2 cellular contexts compared by ENCODE assay signal in the genomic region with DNA sequence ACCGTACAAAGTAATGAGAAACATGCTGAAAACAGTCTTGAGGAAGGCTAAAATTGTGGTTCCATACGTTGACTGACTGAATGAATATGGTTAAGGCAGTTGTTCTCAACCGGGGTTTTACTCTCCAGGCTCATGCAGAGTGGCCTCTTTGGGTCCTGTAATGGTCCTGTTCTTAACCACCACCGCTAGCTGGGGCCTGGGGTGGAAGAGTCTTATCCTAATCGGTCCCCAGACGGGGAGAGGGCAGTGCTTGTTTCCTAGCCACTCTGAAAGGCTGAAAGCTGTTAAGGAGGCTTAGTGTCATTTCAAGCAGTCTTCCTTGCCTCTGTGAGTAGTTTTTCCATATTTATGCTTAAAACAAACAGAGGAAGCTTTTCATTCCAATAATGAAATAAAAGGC.
TF ChIP-seq lines count a peak whose summit lies in the region.

No MANE protein-coding gene starts in this region.

TF ChIP-seq in WTC11, 78 proteins besides CTCF, POLR2A, EP300 and RAD21:
- TF ChIP-seq, protein P1, sequence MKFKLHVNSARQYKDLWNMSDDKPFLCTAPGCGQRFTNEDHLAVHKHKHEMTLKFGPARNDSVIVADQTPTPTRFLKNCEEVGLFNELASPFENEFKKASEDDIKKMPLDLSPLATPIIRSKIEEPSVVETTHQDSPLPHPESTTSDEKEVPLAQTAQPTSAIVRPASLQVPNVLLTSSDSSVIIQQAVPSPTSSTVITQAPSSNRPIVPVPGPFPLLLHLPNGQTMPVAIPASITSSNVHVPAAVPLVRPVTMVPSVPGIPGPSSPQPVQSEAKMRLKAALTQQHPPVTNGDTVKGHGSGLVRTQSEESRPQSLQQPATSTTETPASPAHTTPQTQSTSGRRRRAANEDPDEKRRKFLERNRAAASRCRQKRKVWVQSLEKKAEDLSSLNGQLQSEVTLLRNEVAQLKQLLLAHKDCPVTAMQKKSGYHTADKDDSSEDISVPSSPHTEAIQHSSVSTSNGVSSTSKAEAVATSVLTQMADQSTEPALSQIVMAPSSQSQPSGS (CRISPR knock-in tag; IDR thresholded peaks at IDR 0.05; ENCODE audit: borderline replicate concordance, low read depth): no peak
- TF ChIP-seq, protein P2, sequence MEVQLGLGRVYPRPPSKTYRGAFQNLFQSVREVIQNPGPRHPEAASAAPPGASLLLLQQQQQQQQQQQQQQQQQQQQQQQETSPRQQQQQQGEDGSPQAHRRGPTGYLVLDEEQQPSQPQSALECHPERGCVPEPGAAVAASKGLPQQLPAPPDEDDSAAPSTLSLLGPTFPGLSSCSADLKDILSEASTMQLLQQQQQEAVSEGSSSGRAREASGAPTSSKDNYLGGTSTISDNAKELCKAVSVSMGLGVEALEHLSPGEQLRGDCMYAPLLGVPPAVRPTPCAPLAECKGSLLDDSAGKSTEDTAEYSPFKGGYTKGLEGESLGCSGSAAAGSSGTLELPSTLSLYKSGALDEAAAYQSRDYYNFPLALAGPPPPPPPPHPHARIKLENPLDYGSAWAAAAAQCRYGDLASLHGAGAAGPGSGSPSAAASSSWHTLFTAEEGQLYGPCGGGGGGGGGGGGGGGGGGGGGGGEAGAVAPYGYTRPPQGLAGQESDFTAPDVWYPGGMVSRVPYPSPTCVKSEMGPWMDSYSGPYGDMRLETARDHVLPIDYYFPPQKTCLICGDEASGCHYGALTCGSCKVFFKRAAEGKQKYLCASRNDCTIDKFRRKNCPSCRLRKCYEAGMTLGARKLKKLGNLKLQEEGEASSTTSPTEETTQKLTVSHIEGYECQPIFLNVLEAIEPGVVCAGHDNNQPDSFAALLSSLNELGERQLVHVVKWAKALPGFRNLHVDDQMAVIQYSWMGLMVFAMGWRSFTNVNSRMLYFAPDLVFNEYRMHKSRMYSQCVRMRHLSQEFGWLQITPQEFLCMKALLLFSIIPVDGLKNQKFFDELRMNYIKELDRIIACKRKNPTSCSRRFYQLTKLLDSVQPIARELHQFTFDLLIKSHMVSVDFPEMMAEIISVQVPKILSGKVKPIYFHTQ (CRISPR knock-in tag; IDR thresholded peaks at IDR 0.05): no peak
- TF ChIP-seq ZNF263 (CRISPR knock-in tag; IDR thresholded peaks at IDR 0.05; ENCODE audit: low read depth): no peak
- TF ChIP-seq, protein P3, sequence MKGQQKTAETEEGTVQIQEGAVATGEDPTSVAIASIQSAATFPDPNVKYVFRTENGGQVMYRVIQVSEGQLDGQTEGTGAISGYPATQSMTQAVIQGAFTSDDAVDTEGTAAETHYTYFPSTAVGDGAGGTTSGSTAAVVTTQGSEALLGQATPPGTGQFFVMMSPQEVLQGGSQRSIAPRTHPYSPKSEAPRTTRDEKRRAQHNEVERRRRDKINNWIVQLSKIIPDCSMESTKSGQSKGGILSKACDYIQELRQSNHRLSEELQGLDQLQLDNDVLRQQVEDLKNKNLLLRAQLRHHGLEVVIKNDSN (CRISPR knock-in tag; IDR thresholded peaks at IDR 0.05): no peak
- TF ChIP-seq OVOL2 (CRISPR knock-in tag; IDR thresholded peaks at IDR 0.05; ENCODE audit: borderline replicate concordance): no peak
- TF ChIP-seq, protein P4, sequence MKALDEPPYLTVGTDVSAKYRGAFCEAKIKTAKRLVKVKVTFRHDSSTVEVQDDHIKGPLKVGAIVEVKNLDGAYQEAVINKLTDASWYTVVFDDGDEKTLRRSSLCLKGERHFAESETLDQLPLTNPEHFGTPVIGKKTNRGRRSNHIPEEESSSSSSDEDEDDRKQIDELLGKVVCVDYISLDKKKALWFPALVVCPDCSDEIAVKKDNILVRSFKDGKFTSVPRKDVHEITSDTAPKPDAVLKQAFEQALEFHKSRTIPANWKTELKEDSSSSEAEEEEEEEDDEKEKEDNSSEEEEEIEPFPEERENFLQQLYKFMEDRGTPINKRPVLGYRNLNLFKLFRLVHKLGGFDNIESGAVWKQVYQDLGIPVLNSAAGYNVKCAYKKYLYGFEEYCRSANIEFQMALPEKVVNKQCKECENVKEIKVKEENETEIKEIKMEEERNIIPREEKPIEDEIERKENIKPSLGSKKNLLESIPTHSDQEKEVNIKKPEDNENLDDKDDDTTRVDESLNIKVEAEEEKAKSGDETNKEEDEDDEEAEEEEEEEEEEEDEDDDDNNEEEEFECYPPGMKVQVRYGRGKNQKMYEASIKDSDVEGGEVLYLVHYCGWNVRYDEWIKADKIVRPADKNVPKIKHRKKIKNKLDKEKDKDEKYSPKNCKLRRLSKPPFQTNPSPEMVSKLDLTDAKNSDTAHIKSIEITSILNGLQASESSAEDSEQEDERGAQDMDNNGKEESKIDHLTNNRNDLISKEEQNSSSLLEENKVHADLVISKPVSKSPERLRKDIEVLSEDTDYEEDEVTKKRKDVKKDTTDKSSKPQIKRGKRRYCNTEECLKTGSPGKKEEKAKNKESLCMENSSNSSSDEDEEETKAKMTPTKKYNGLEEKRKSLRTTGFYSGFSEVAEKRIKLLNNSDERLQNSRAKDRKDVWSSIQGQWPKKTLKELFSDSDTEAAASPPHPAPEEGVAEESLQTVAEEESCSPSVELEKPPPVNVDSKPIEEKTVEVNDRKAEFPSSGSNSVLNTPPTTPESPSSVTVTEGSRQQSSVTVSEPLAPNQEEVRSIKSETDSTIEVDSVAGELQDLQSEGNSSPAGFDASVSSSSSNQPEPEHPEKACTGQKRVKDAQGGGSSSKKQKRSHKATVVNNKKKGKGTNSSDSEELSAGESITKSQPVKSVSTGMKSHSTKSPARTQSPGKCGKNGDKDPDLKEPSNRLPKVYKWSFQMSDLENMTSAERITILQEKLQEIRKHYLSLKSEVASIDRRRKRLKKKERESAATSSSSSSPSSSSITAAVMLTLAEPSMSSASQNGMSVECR (CRISPR knock-in tag; IDR thresholded peaks at IDR 0.05; ENCODE audit: borderline replicate concordance): no peak
- no peak for TF ChIP-seq ETV6 (CRISPR knock-in tag; IDR thresholded peaks at IDR 0.05)
- TF ChIP-seq ESRRA (CRISPR knock-in tag; IDR thresholded peaks at IDR 0.05; ENCODE audit: borderline replicate concordance): no peak
- no peak for TF ChIP-seq SP1 (CRISPR knock-in tag; conservative IDR thresholded peaks at IDR 0.05)
- TF ChIP-seq, protein P5, sequence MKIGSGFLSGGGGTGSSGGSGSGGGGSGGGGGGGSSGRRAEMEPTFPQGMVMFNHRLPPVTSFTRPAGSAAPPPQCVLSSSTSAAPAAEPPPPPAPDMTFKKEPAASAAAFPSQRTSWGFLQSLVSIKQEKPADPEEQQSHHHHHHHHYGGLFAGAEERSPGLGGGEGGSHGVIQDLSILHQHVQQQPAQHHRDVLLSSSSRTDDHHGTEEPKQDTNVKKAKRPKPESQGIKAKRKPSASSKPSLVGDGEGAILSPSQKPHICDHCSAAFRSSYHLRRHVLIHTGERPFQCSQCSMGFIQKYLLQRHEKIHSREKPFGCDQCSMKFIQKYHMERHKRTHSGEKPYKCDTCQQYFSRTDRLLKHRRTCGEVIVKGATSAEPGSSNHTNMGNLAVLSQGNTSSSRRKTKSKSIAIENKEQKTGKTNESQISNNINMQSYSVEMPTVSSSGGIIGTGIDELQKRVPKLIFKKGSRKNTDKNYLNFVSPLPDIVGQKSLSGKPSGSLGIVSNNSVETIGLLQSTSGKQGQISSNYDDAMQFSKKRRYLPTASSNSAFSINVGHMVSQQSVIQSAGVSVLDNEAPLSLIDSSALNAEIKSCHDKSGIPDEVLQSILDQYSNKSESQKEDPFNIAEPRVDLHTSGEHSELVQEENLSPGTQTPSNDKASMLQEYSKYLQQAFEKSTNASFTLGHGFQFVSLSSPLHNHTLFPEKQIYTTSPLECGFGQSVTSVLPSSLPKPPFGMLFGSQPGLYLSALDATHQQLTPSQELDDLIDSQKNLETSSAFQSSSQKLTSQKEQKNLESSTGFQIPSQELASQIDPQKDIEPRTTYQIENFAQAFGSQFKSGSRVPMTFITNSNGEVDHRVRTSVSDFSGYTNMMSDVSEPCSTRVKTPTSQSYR (CRISPR knock-in tag; IDR thresholded peaks at IDR 0.05): no peak

TF ChIP-seq in endothelial cell of umbilical vein, 7 proteins besides CTCF, POLR2A, EP300 and RAD21 (continued from another document):
- TF ChIP-seq GATA2 (IDR thresholded peaks at IDR 0.05; ENCODE audit: insufficient read depth, insufficient read length, low read depth, low read length) (no peak), JUN (IDR thresholded peaks at IDR 0.05; ENCODE audit: borderline replicate concordance, insufficient read depth, insufficient read length, low read depth) (no peak), POLR2AphosphoS5 (IDR thresholded peaks at IDR 0.05; ENCODE audit: insufficient read depth, low read depth, low read length) (no peak), EZH2 (IDR thresholded peaks at IDR 0.05; ENCODE audit: borderline replicate concordance, low read depth, low read length, severe bottlenecking) (no peak), MYC (IDR thresholded peaks at IDR 0.05; ENCODE audit: low read depth, low read length) (no peak)
- TF ChIP-seq, protein P6, sequence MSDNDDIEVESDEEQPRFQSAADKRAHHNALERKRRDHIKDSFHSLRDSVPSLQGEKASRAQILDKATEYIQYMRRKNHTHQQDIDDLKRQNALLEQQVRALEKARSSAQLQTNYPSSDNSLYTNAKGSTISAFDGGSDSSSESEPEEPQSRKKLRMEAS (IDR thresholded peaks at IDR 0.05; ENCODE audit: insufficient read depth, insufficient read length): no peak
